8 cellular contexts compared by ENCODE assay signal in genomic region chr1:161398900-161399256, GRCh38.
DNase-seq lines count a peak whose midpoint lies in the region; ATAC-seq and TF ChIP-seq lines count a peak whose summit lies in the region.

No MANE protein-coding gene starts in this region.

- H3K27me3 ChIP-seq in mucosa of rectum (ENCODE audit: control insufficient read depth in 2 of 2, insufficient read depth in 2 of 2, low read length in 2 of 2), result no peaks in the 10 kb centered on the region

- peak overlapping the region; percentile 51 for H3K4me3 ChIP-seq in AG09309 (ENCODE audit: control insufficient read depth, low read depth, low read length)
- H3K4me3 ChIP-seq in mucosa of rectum (ENCODE audit: low read length in 2 of 2), result peak overlapping the region; percentile 78 to 89

- no peaks in the 10 kb centered on the region for H3K36me3 ChIP-seq in mucosa of rectum (ENCODE audit: control insufficient read depth in 2 of 2, insufficient read depth in 2 of 2, low read length in 2 of 2)

- DNase-seq in AG09309 (ENCODE audit: low read depth), result no peak
- DNase-seq in caudate nucleus (lab: John Stamatoyannopoulos, UW), result no peak
- DNase-seq in HuH-7 (ENCODE audit: low spot score), result no peak

- H3K9ac ChIP-seq in mucosa of rectum (ENCODE audit: low read depth in 1 of 2, low read length in 2 of 2), result peak overlapping the region; percentile 98 to 99

- no peak for TF ChIP-seq CTCF in AG09309 (IDR thresholded peaks at IDR 0.05; ENCODE audit: control insufficient read depth, insufficient read depth, low read depth, low read length, missing control alignments)

- H3K4me1 ChIP-seq in mucosa of rectum (ENCODE audit: control insufficient read depth in 2 of 2, insufficient read depth in 2 of 2, low read length in 2 of 2), result peaks cover 4% of the 10 kb centered on the region in 2 donors

- H3K9me3 ChIP-seq in mucosa of rectum (ENCODE audit: control insufficient read depth in 2 of 2, low read length in 2 of 2), result no peaks in the 10 kb centered on the region

- H3K27ac ChIP-seq in caudate nucleus (ENCODE audit: low read depth, low read length) (peak overlapping the region; percentile 100), mucosa of rectum (ENCODE audit: low read depth in 2 of 2, low read length in 2 of 2) (peak overlapping the region; percentile 100)

- ATAC-seq in HG03103 (IDR thresholded peaks at IDR 0.05; ENCODE audit: low read depth, unreplicated experiment) (peak; percentile 16), HG03097 (IDR thresholded peaks at IDR 0.05; ENCODE audit: low FRiP score, unreplicated experiment) (no peak), HG02970 (IDR thresholded peaks at IDR 0.05; ENCODE audit: low FRiP score, unreplicated experiment) (no peak), GM19467 (IDR thresholded peaks at IDR 0.05; ENCODE audit: unreplicated experiment) (no peak)
